18 cellular contexts compared by ENCODE assay signal in the genomic region with DNA sequence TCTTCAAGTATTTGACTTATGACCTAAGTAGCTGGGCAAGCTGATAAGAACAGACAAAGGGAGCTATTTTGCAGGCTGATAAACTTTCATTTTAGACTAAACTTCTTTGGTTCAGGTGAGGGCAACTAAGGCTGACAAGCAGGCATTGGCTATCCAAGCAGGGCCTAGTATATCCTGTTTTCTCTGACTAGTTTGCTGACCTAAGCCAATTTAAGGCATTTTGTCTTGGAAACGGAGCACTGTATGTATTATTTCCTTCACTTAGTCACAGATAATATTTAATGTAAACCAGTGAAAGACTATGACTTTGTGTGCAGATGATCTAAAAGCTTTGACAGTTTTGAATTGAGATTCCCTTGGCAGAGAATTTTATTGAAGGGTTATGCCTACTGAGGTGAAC.
DNase-seq lines count a peak whose midpoint lies in the region; ATAC-seq and TF ChIP-seq lines count a peak whose summit lies in the region.
"Had no signal": no experiment of that assay in that cellular context is flagged by ENCODE, and none has a peak within 500 bp of the region (broad histone marks: within the 10 kb centered on the region; RNA-seq: fewer than 3 reads in every experiment).

No MANE protein-coding gene starts in this region.

- CTCF ChIA-PET in T-cell (lab: Charles Lee) = no interaction called here

- H4K91ac ChIP-seq in H9 (ENCODE audit: insufficient read length, low read depth, low read length) = no peak overlapping the region

- no peak overlapping the region for H3K23ac ChIP-seq in H9 (ENCODE audit: insufficient read length, low read depth, low read length)

- ATAC-seq in T-cell (replicated peaks in 1 of 4) = no peak
- ATAC-seq: PC-3, SK-N-SH treated with all-trans-retinoic acid at 6 μM for 48 hours had no signal

- H4K20me1 ChIP-seq in H9 (ENCODE audit: control insufficient read depth, insufficient read depth, insufficient read length) = no peaks in the 10 kb centered on the region
- H4K20me1 ChIP-seq: BLaER1 had no signal

- H4K8ac ChIP-seq in H9 (replicated peaks; ENCODE audit: insufficient read length, low read depth, low read length) = no peak overlapping the region

- POLR2A ChIA-PET in T-cell (lab: Charles Lee) = no interaction called here

- no peak overlapping the region for H4K5ac ChIP-seq in H9 (ENCODE audit: insufficient read length, low read depth, low read length)

- H3K27ac ChIP-seq in H9 (ENCODE audit: insufficient read length, low read depth, low read length) = no peak overlapping the region
- H3K27ac ChIP-seq in iPS-18a (ENCODE audit: low read length) = no peak overlapping the region
- H3K27ac ChIP-seq: BLaER1 had no signal

- no peak for TF ChIP-seq CTCF in H9 (conservative IDR thresholded peaks at IDR 0.05)
- TF ChIP-seq CTCF in progenitor cell of endocrine pancreas (IDR thresholded peaks at IDR 0.05; ENCODE audit: unreplicated experiment) = no peak
- no peak for TF ChIP-seq CTCF in mesothelial cell of epicardium (IDR thresholded peaks at IDR 0.05; ENCODE audit: unreplicated experiment)

- H3K18ac ChIP-seq in H9 (ENCODE audit: insufficient read length, low read depth, low read length) = no peak overlapping the region

- H2BK15ac ChIP-seq in H9 (ENCODE audit: low read depth, low read length) = no peak overlapping the region

- H2BK120ac ChIP-seq in H9 (ENCODE audit: low read depth, low read length, poor library complexity, severe bottlenecking) = no peak overlapping the region

- H3K4me1 Mint-ChIP-seq in H9 (peaks cover 33 to 50% of the 10 kb centered on the region in 2 experiments), progenitor cell of endocrine pancreas (ENCODE audit: low read depth) (peaks cover 33% of the 10 kb centered on the region), mesothelial cell of epicardium (no peaks in the 10 kb centered on the region), T-cell (no peaks in the 10 kb centered on the region)
- H3K4me1 Mint-ChIP-seq: CD4-positive, CD25-positive, alpha-beta regulatory T cell had no signal

- no peak overlapping the region for H2BK12ac ChIP-seq in H9 (ENCODE audit: insufficient read length, low read depth, low read length)

- H2BK5ac ChIP-seq in H9 (ENCODE audit: insufficient read length, low read length) = no peak overlapping the region

- no peaks in the 10 kb centered on the region; a peak in 1 of 5 replicates for H3K9me3 Mint-ChIP-seq in H9
- H3K9me3 Mint-ChIP-seq in progenitor cell of endocrine pancreas (ENCODE audit: low read depth) = peaks cover 4% of the 10 kb centered on the region
- H3K9me3 Mint-ChIP-seq in mesothelial cell of epicardium = no peaks in the 10 kb centered on the region
- no peaks in the 10 kb centered on the region for H3K9me3 Mint-ChIP-seq in T-cell
- H3K9me3 Mint-ChIP-seq: HFFc6 had no signal

- H2AFZ ChIP-seq in H9 (ENCODE audit: low read length) = no peak overlapping the region

- no peaks in the 10 kb centered on the region for H3K79me2 ChIP-seq in H9 (ENCODE audit: insufficient read depth, low read length)

- no peak overlapping the region for H3K14ac ChIP-seq in H9 (ENCODE audit: insufficient read depth, low read length)

- H2BK20ac ChIP-seq in H9 (ENCODE audit: low read depth, low read length, poor library complexity, severe bottlenecking) = no peak overlapping the region

- H3K4me3 Mint-ChIP-seq in H9 (no peak overlapping the region), progenitor cell of endocrine pancreas (ENCODE audit: low read depth) (no peak overlapping the region), mesothelial cell of epicardium (no peak overlapping the region), T-cell (no peak overlapping the region)
- H3K4me3 Mint-ChIP-seq: CD4-positive, CD25-positive, alpha-beta regulatory T cell; HFFc6 had no signal

- DNase-seq in H9 = no peak
- peak; percentile 37 for DNase-seq in OCI-M1 (lab: John Stamatoyannopoulos, UW)
- no peak for DNase-seq in progenitor cell of endocrine pancreas (ENCODE audit: low spot score, unreplicated experiment)
- no peak for DNase-seq in mesothelial cell of epicardium (ENCODE audit: low spot score in 2 of 2, unreplicated experiment in 2 of 2)
- no peak for DNase-seq in T-cell
- DNase-seq in hypothalamus (lab: John Stamatoyannopoulos, UW) = no peak
- DNase-seq: CD4-positive, CD25-positive, alpha-beta regulatory T cell; HFFc6; NCI-H1092 treated with DMSO at 0.1 percent for 48 hours; NCI-H1436 treated with DMSO at 0.1 percent for 48 hours; NCI-H1930; NCI-H446; NCI-H524 treated with DMSO at 0.1 percent for 48 hours; PC-3 had no signal

- no peaks in the 10 kb centered on the region for H3K27me3 ChIP-seq in H9 (ENCODE audit: insufficient read depth, low read length)
- no peaks in the 10 kb centered on the region for H3K27me3 ChIP-seq in iPS-18a (ENCODE audit: control insufficient read depth, insufficient read depth, low read length)
- H3K27me3 ChIP-seq: BLaER1 had no signal

- no peaks in the 10 kb centered on the region for H3K79me1 ChIP-seq in H9 (ENCODE audit: insufficient read depth, low read depth, low read length, poor library complexity, severe bottlenecking)

- H3K4me1 ChIP-seq in H9 (ENCODE audit: insufficient read depth, low read length) = peaks cover 2% of the 10 kb centered on the region; the same call in 1 of the 2 replicates
- peaks cover 19% of the 10 kb centered on the region for H3K4me1 ChIP-seq in iPS-18a (ENCODE audit: control insufficient read depth, low read depth, low read length)
- H3K4me1 ChIP-seq: BLaER1, HAP-1 had no signal

- H3K27ac Mint-ChIP-seq in H9 (peak overlapping the region in 1 of 3 experiments; percentile 74; a peak in 2 of 7 replicates), progenitor cell of endocrine pancreas (peak overlapping the region; percentile 75), mesothelial cell of epicardium (no peak overlapping the region), T-cell (no peak overlapping the region)
- H3K27ac Mint-ChIP-seq: CD4-positive, CD25-positive, alpha-beta regulatory T cell; HFFc6 had no signal

- H3K4ac ChIP-seq in H9 (ENCODE audit: low read depth, low read length) = no peak overlapping the region

- H3T11ph ChIP-seq in H9 (ENCODE audit: low read length) = no peak overlapping the region

- no peaks in the 10 kb centered on the region for H3K36me3 ChIP-seq in iPS-18a (ENCODE audit: control insufficient read depth, low read depth, low read length)
- H3K36me3 ChIP-seq: BLaER1, HAP-1 had no signal

- H3K4me3 ChIP-seq in iPS-18a (ENCODE audit: low read length) = peak overlapping the region; percentile 11
- H3K4me3 ChIP-seq: BLaER1, HAP-1 had no signal

- no peak overlapping the region for H2AK5ac ChIP-seq in H9 (ENCODE audit: insufficient read length, low read length)

- H3K36me3 Mint-ChIP-seq in H9 (ENCODE audit: insufficient read depth in 1 of 3, low read depth in 3 of 3) (no peaks in the 10 kb centered on the region), progenitor cell of endocrine pancreas (ENCODE audit: insufficient read depth) (no peaks in the 10 kb centered on the region), mesothelial cell of epicardium (no peaks in the 10 kb centered on the region), T-cell (no peaks in the 10 kb centered on the region)
- H3K36me3 Mint-ChIP-seq: CD4-positive, CD25-positive, alpha-beta regulatory T cell had no signal

- H3K23me2 ChIP-seq in H9 (ENCODE audit: insufficient read length, low read depth, low read length, poor library complexity, severe bottlenecking) = no peaks in the 10 kb centered on the region

- no peaks in the 10 kb centered on the region for H3K9me3 ChIP-seq in H9 (ENCODE audit: control insufficient read depth, low read depth, low read length)
- no peaks in the 10 kb centered on the region for H3K9me3 ChIP-seq in iPS-18a (ENCODE audit: control insufficient read depth, low read depth, low read length)
- H3K9me3 ChIP-seq: BLaER1, HAP-1 had no signal

- no peak overlapping the region for H3K56ac ChIP-seq in H9 (ENCODE audit: insufficient read length, low read depth, low read length)

- no peak overlapping the region for H3K9ac ChIP-seq in H9 (ENCODE audit: extremely low read depth, insufficient read length, low read length)
- H3K9ac ChIP-seq in iPS-18a (ENCODE audit: low read length) = no peak overlapping the region
- H3K9ac ChIP-seq: BLaER1 had no signal

- H3K4me2 ChIP-seq in H9 (ENCODE audit: insufficient read depth, insufficient read length, low read length) = peak overlapping the region; percentile 32
- H3K4me2 ChIP-seq: BLaER1 had no signal

- H3K27me3 Mint-ChIP-seq in H9 (ENCODE audit: low read depth) = no peaks in the 10 kb centered on the region
- no peaks in the 10 kb centered on the region for H3K27me3 Mint-ChIP-seq in progenitor cell of endocrine pancreas
- H3K27me3 Mint-ChIP-seq in mesothelial cell of epicardium (ENCODE audit: low read depth) = no peaks in the 10 kb centered on the region
- peaks cover 2 to 6% of the 10 kb centered on the region in 2 donors for H3K27me3 Mint-ChIP-seq in T-cell

- no CpG with 5 or more reads among the region's 1 CpG for WGBS in H9 (ENCODE audit: extremely low coverage, insufficient read length, low lambda C conversion rate)
